ENCODE assay signal across 24 cellular contexts in the genomic region with DNA sequence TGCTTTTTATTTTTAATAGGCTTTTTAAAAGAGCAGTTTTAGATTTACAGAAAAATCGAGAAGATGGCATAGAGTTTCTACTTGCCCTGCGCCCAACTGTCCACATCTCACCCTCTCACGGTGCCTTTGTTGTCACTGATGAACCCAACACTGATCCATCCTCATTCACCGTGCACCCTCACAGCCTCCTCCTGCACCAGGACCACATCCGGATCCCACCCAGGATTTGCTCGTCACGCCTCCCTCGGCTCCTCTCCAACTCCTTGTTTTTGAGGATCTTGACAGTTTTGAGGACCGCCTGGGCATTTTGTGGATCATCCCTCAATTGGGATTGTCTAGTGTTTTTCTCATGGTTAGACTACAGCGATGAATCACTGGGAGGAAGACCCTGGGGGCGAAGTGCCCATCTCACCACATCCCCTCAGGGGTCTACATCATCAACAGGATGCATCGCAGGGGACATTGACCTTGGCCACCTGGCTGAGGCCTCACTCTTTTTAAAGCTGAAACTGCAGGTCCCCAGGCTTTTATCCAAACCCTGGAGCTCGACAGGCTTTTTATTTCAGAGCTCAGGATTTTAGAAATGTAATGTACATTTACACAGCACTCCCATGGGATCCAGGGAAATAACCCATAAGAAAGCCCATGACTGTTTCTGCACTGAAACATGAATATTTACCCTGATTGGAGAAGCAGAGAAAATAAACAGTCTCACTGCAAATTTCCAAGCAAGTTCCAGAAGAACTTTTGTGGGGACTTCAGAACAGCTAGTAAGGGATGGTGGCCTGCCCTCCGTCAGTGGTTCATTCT.
DNase-seq lines count a peak whose midpoint lies in the region; ATAC-seq and TF ChIP-seq lines count a peak whose summit lies in the region.
"Had no signal": no experiment of that assay in that cellular context is flagged by ENCODE, and none has a peak within 500 bp of the region (broad histone marks: within the 10 kb centered on the region; RNA-seq: fewer than 3 reads in every experiment).

No MANE protein-coding gene starts in this region.

- H3K4me2 ChIP-seq in neural progenitor cell, result no peak overlapping the region
- H3K4me2 ChIP-seq: A549 had no signal

- DNase-seq in ELR (ENCODE audit: low read depth) (peak; percentile 49), M059J (ENCODE audit: low read depth) (peak; percentile 31), brain pericyte (ENCODE audit: low read depth, low spot score) (peak; percentile 78), osteocyte (ENCODE audit: extremely low spot score, unreplicated experiment) (no peak), neural progenitor cell (ENCODE audit: low spot score) (no peak), NCI-H1930 (lab: John Stamatoyannopoulos, UW) (no peak)
- DNase-seq: C1 segment of cervical spinal cord; CD4-positive, alpha-beta memory T cell; COR-L47; DMS53; GDM1; GM23248; H7; KBM-7; MG63; NCI-H1105 treated with DMSO at 0.1 percent for 48 hours; NCI-H146; NCI-H2029; NCI-H446; NCI-H524 treated with DMSO at 0.1 percent for 48 hours; NCI-H774; SHP77 had no signal

- no peak overlapping the region for H2AFZ ChIP-seq in neural progenitor cell (replicated peaks)
- H2AFZ ChIP-seq: GM23248 had no signal

- no peaks in the 10 kb centered on the region for H3K27me3 ChIP-seq in neural progenitor cell
- H3K27me3 ChIP-seq: MG63 had no signal

- H3K27me3 Mint-ChIP-seq in osteocyte (ENCODE audit: unreplicated experiment) (no peaks in the 10 kb centered on the region), neural progenitor cell (ENCODE audit: insufficient read depth, low read depth) (peaks cover 9% of the 10 kb centered on the region)

- H3K27ac ChIP-seq in neural progenitor cell, result no peak overlapping the region
- H3K27ac ChIP-seq: GM23248 had no signal

- no peaks in the 10 kb centered on the region for H4K20me1 ChIP-seq in neural progenitor cell (ENCODE audit: low read depth)

- peaks cover 5% of the 10 kb centered on the region for H3K9me3 Mint-ChIP-seq in osteocyte (ENCODE audit: unreplicated experiment)
- H3K9me3 Mint-ChIP-seq in neural progenitor cell, result peaks cover 22% of the 10 kb centered on the region

- H3K4me3 ChIP-seq in neural progenitor cell, result no peak overlapping the region
- H3K4me3 ChIP-seq: A549, GM23248, MG63 had no signal

- no peaks in the 10 kb centered on the region for H3F3A ChIP-seq in neural progenitor cell (ENCODE audit: low read depth)

- no peak overlapping the region for H3K4me3 Mint-ChIP-seq in osteocyte (ENCODE audit: unreplicated experiment)
- H3K4me3 Mint-ChIP-seq in neural progenitor cell, result no peak overlapping the region
- H3K4me3 Mint-ChIP-seq: CD4-positive, alpha-beta memory T cell had no signal

- H3K36me3 ChIP-seq in neural progenitor cell, result no peaks in the 10 kb centered on the region
- H3K36me3 ChIP-seq: MG63 had no signal

- H3K9me3 ChIP-seq in neural progenitor cell (ENCODE audit: low read depth), result no peaks in the 10 kb centered on the region
- H3K9me3 ChIP-seq: MG63 had no signal

- H3K79me2 ChIP-seq in neural progenitor cell (ENCODE audit: low read depth), result no peaks in the 10 kb centered on the region

- no peak for ATAC-seq in GM21360 (IDR thresholded peaks at IDR 0.05; ENCODE audit: unreplicated experiment)
- ATAC-seq: A549 had no signal

- TF ChIP-seq CTCF in osteocyte (IDR thresholded peaks at IDR 0.05) (no peak), neural progenitor cell (IDR thresholded peaks at IDR 0.05) (no peak)

- H3K36me3 Mint-ChIP-seq in osteocyte (ENCODE audit: unreplicated experiment) (peaks cover 4% of the 10 kb centered on the region), neural progenitor cell (no peaks in the 10 kb centered on the region)
- H3K36me3 Mint-ChIP-seq: CD4-positive, alpha-beta memory T cell had no signal

- peaks cover 52% of the 10 kb centered on the region for H3K4me1 Mint-ChIP-seq in osteocyte (ENCODE audit: unreplicated experiment)
- H3K4me1 Mint-ChIP-seq in neural progenitor cell, result peaks cover 5% of the 10 kb centered on the region
- H3K4me1 Mint-ChIP-seq: CD4-positive, alpha-beta memory T cell had no signal

- H3K27ac Mint-ChIP-seq in osteocyte (ENCODE audit: unreplicated experiment), result peak overlapping the region; percentile 52
- no peak overlapping the region for H3K27ac Mint-ChIP-seq in neural progenitor cell
- H3K27ac Mint-ChIP-seq: CD4-positive, alpha-beta memory T cell had no signal

- no peak overlapping the region for H3K9ac ChIP-seq in neural progenitor cell
- H3K9ac ChIP-seq: GM23248 had no signal

- H3K4me1 ChIP-seq in neural progenitor cell, result no peaks in the 10 kb centered on the region

Comparison
In these comparisons a context has a peak if more than half of its experiments do, and no peak if none do; other contexts are left out.
1. DNase-seq: peak in ELR (single experiment), M059J (single experiment) and brain pericyte (single experiment); none in osteocyte (single experiment), neural progenitor cell (single experiment) and NCI-H1930 (0 of 2).